ENCODE assay signal across 7 cellular contexts in genomic region chr17:41835214-41835799, GRCh38. TPM values are rescaled to one million over a fixed set of nuclear protein-coding genes. Genes with fewer than 3 reads are reported as not detected.
DNase-seq lines count a peak whose midpoint lies in the region; ATAC-seq, FAIRE-seq and TF ChIP-seq lines count a peak whose summit lies in the region.

No MANE protein-coding gene starts in this region.

- no peak overlapping the region for H3K27ac ChIP-seq in HL-60 (replicated peaks)
- H3K27ac ChIP-seq in kidney (ENCODE audit: low read depth in 2 of 2, low read length in 2 of 2) = no peak overlapping the region
- H3K27ac ChIP-seq in substantia nigra (ENCODE audit: low read depth, low read length, poor library complexity, severe bottlenecking) = peak overlapping the region; percentile 71

- H3K36me3 ChIP-seq in kidney (ENCODE audit: control insufficient read depth in 1 of 2, insufficient read depth in 2 of 2, low read length in 2 of 2) = peaks cover 0 to 9% of the 10 kb centered on the region in 2 donors

- H3K27me3 ChIP-seq in HL-60 (ENCODE audit: insufficient read depth, poor library complexity, severe bottlenecking) = peaks cover 29% of the 10 kb centered on the region

- H3K9ac ChIP-seq in kidney (ENCODE audit: low read length in 2 of 2) = peak overlapping the region; percentile 68 to 77

- DNase-seq in HL-60 (ENCODE audit: low read depth in 1 of 2, low spot score in 1 of 2) (no peak), astrocyte of the spinal cord (ENCODE audit: low read depth, low spot score) (no peak), kidney (no peak), substantia nigra (lab: John Stamatoyannopoulos, UW) (no peak), RCC 7860 (ENCODE audit: low spot score) (no peak)
- no peak for DNase-seq in stimulated activated CD4-positive, alpha-beta T cell treated with anti-CD3 and anti-CD28 coated beads, Interleukin-4, amount 100 ng/mL, for 1 hour

- peak overlapping the region; percentile 35 for H3K4me3 ChIP-seq in HL-60 (replicated peaks; ENCODE audit: insufficient read depth, low read length)
- H3K4me3 ChIP-seq in astrocyte of the spinal cord (ENCODE audit: low read depth, low read length) = peak overlapping the region; percentile 66
- peak overlapping the region; percentile 39 to 70 for H3K4me3 ChIP-seq in kidney (ENCODE audit: low read length in 2 of 2)

- H3K9me3 ChIP-seq in kidney (ENCODE audit: control insufficient read depth in 1 of 2, low read length in 2 of 2) = no peaks in the 10 kb centered on the region

- ATAC-seq in GM18867 (IDR thresholded peaks at IDR 0.05; ENCODE audit: unreplicated experiment) = peak; percentile 23

- no peak for TF ChIP-seq CTCF in HL-60 (IDR thresholded peaks at IDR 0.05; ENCODE audit: insufficient read depth, low read length)
- no peak for TF ChIP-seq CTCF in astrocyte of the spinal cord (IDR thresholded peaks at IDR 0.05; ENCODE audit: low read depth, low read length)
- TF ChIP-seq CTCF in kidney (IDR thresholded peaks at IDR 0.05; ENCODE audit: borderline replicate concordance, extremely low read depth, insufficient read depth) = no peak

- in situ Hi-C loops in astrocyte of the spinal cord (cut with HindIII; ENCODE audit: low sequenced_read_pairs) = no loop called here

- FAIRE-seq in kidney (lab: Jason Lieb, UNC) (no peak), RCC 7860 (lab: Jason Lieb, UNC) (no peak)

- peaks cover 0 to 4% of the 10 kb centered on the region in 2 donors for H3K4me1 ChIP-seq in kidney (ENCODE audit: control insufficient read depth in 1 of 2, insufficient read depth in 1 of 2, low read depth in 1 of 2, low read length in 2 of 2)

- intact Hi-C loops in kidney (cut with DNase I) = no loop called here

RNA-seq across cellular contexts. Expression of gene NT5C3B, which starts 0.7 kb away (rescaled TPM):
- total RNA-seq in kidney = 44.0 TPM
- polyA plus RNA-seq in kidney (ENCODE audit: insufficient read depth, low read depth, low replicate concordance) = 88.0 TPM

RNA-seq across cellular contexts. Expression of gene KLHL10, which starts 2.3 kb away (rescaled TPM):
- total RNA-seq in kidney = 0.28 TPM
- not detected for polyA plus RNA-seq in kidney (ENCODE audit: insufficient read depth, low read depth, low replicate concordance)

RNA-seq across cellular contexts. Expression of gene FKBP10, which starts 22.5 kb away (rescaled TPM):
- total RNA-seq in kidney = 38.3 TPM
- 19.6 TPM for polyA plus RNA-seq in kidney (ENCODE audit: insufficient read depth, low read depth, low replicate concordance)

RNA-seq across cellular contexts. Expression of gene P3H4, which starts 23.6 kb away (rescaled TPM):
- 13.6 TPM for total RNA-seq in kidney
- 13.7 TPM for polyA plus RNA-seq in kidney (ENCODE audit: insufficient read depth, low read depth, low replicate concordance)

RNA-seq across cellular contexts. Expression of gene KLHL11, which starts 29.9 kb away (rescaled TPM):
- 16.1 TPM for total RNA-seq in kidney
- 0.37 TPM for polyA plus RNA-seq in kidney (ENCODE audit: insufficient read depth, low read depth, low replicate concordance)
